ENCODE assay signal across 25 cellular contexts in the genomic region with DNA sequence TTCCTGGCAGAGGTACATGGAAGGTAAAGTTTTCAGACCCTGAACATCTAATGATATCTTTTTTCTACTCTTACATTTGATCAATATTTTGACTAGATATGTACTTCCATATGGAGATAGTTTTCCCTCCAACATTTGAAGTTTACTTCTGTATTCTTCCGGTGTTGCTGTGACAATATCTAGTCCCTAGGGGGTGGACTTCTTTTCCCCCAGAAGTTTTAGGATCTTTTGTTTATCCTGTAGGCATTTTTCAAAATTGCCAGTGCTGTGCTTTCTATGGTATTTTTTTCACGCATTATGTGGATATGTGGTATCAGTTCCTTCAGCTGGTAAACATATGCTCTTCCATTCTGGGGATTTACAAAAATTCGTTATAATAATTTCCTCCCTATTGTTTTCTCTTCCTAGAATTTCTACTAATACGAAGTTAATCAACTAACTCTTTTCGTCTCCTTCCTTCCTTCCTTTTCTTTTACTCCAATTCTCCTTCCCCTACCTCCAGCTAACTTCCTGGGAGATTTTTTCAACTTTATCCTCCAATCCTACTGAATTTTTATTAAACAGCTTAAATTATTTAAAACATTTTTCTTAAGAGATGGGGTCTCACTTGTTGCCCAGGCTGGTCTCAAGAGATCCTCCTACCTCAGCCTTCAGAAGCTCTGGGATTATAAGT. TPM values are rescaled to one million over a fixed set of nuclear protein-coding genes. Genes with fewer than 3 reads are reported as not detected.
DNase-seq lines count a peak whose midpoint lies in the region; ATAC-seq, FAIRE-seq and TF ChIP-seq lines count a peak whose summit lies in the region.
"Had no signal": no experiment of that assay in that cellular context is flagged by ENCODE, and none has a peak within 500 bp of the region (broad histone marks: within the 10 kb centered on the region; RNA-seq: fewer than 3 reads in every experiment).

No MANE protein-coding gene starts in this region.

- H3K9ac ChIP-seq in K562 (ENCODE audit: insufficient read depth in 1 of 2, low read depth in 2 of 2, low read length in 2 of 2) (no peak overlapping the region), neural progenitor cell (no peak overlapping the region)
- H3K9ac ChIP-seq: SK-N-SH had no signal

- ATAC-seq in K562: no peak
- ATAC-seq in effector memory CD8-positive, alpha-beta T cell (replicated peaks): no peak
- ATAC-seq: A549 had no signal

- in situ Hi-C loops in K562 (cut with MboI): loop anchor here (25.0 kb wide), 1 partner anchor 98 kb away; no protein-coding TSS in a partner anchor

- H3K36me3 ChIP-seq in BJ (ENCODE audit: control insufficient read depth, insufficient read depth, low read length): no peaks in the 10 kb centered on the region
- no peaks in the 10 kb centered on the region for H3K36me3 ChIP-seq in K562 (ENCODE audit: control insufficient read depth, insufficient read depth, low read length)
- H3K36me3 ChIP-seq in neural progenitor cell: no peaks in the 10 kb centered on the region

- no peaks in the 10 kb centered on the region for H3F3A ChIP-seq in neural progenitor cell (ENCODE audit: low read depth)

- intact Hi-C loops in K562 (cut with micrococcal nuclease): no loop called here

- H3K9me3 ChIP-seq in K562 (replicated peaks; ENCODE audit: control insufficient read depth, insufficient read depth, low read depth, low read length): no peaks in the 10 kb centered on the region
- no peaks in the 10 kb centered on the region for H3K9me3 ChIP-seq in neural progenitor cell (ENCODE audit: low read depth)
- H3K9me3 ChIP-seq: A549, SK-N-SH had no signal

- no peak overlapping the region for H2AFZ ChIP-seq in K562 (ENCODE audit: low read depth, low read length)
- no peak overlapping the region for H2AFZ ChIP-seq in neural progenitor cell (replicated peaks)

- POLR2A ChIA-PET in BJ (lab: Charles Lee): no interaction called here
- POLR2A ChIA-PET in K562 (lab: Yijun Ruan, JAX): interaction anchor here (0.7 to 0.8 kb wide), 2 partner anchors 11 to 22 kb away, joined by 3 read pairs; no protein-coding TSS in a partner anchor

- WGBS in K562 (ENCODE audit: insufficient coverage, low coverage, missing lambda C conversion rate): 3% methylated on average over 5 of the region's 5 CpGs

- H3K27ac Mint-ChIP-seq in neural progenitor cell: no peak overlapping the region
- no peak overlapping the region for H3K27ac Mint-ChIP-seq in effector memory CD8-positive, alpha-beta T cell
- H3K27ac Mint-ChIP-seq: B cell; HFFc6; T-helper 1 cell treated with Interleukin-12 subunit alpha and Interleukin-12 subunit beta and Interleukin-4 antibody, amounts not matched to agents 30 μg/mL and 1 μg/mL, for 36 hours had no signal

- no peaks in the 10 kb centered on the region for H3K4me1 Mint-ChIP-seq in neural progenitor cell
- H3K4me1 Mint-ChIP-seq in effector memory CD8-positive, alpha-beta T cell (ENCODE audit: low read depth in 2 of 2): peaks cover 0 to 1% of the 10 kb centered on the region in 2 donors
- H3K4me1 Mint-ChIP-seq: B cell had no signal

- no peak for TF ChIP-seq POLR2A in K562 (conservative IDR thresholded peaks at IDR 0.05)

- TF ChIP-seq CTCF in BJ (IDR thresholded peaks at IDR 0.05; ENCODE audit: insufficient read depth, low read depth, low read length): 0 out of 2 replicates have a peak, but pooled peaks have one; percentile 5
- TF ChIP-seq CTCF in K562 (IDR thresholded peaks at IDR 0.05 in 2 of 3, conservative IDR thresholded peaks at IDR 0.05 in 1 of 3; ENCODE audit: insufficient read depth in 2 of 3, low read depth in 1 of 3, low read length in 3 of 3): peak; percentile 17 to 33 (median 22); a peak in 3 of 6 replicates
- peak; percentile 25 for TF ChIP-seq CTCF in neural progenitor cell (IDR thresholded peaks at IDR 0.05)

- TF ChIP-seq RAD21 in K562 (CRISPR knock-in tag; conservative IDR thresholded peaks at IDR 0.05 in 1 of 2, IDR thresholded peaks at IDR 0.05 in 1 of 2): no peak

- H3K27me3 ChIP-seq in BJ (ENCODE audit: control insufficient read depth, insufficient read depth, low read length) (peaks cover 2% of the 10 kb centered on the region; the same call in 1 of the 2 replicates), K562 (ENCODE audit: control insufficient read depth in 2 of 2, insufficient read depth in 2 of 2, low read length in 2 of 2) (peaks cover 0 to 32% of the 10 kb centered on the region in 2 experiments; a peak in 3 of 5 replicates), neural progenitor cell (peaks cover 44% of the 10 kb centered on the region)

- no peak overlapping the region for H3K4me3 ChIP-seq in BJ (ENCODE audit: low read depth, low read length)
- no peak overlapping the region for H3K4me3 ChIP-seq in K562
- no peak overlapping the region for H3K4me3 ChIP-seq in neural progenitor cell
- H3K4me3 ChIP-seq: A549 had no signal

- peaks cover 31% of the 10 kb centered on the region for H3K27me3 Mint-ChIP-seq in neural progenitor cell (ENCODE audit: insufficient read depth, low read depth)
- peaks cover 48 to 62% of the 10 kb centered on the region in 2 donors for H3K27me3 Mint-ChIP-seq in effector memory CD8-positive, alpha-beta T cell

- no peak for TF ChIP-seq EP300 in K562 (IDR thresholded peaks at IDR 0.05; ENCODE audit: low read length)

- FAIRE-seq in K562 (lab: Jason Lieb, UNC): no peak
- FAIRE-seq in RCC 7860 (lab: Jason Lieb, UNC): no peak
- FAIRE-seq: A549, GM12892, H54 had no signal

- H3K79me2 ChIP-seq in K562 (ENCODE audit: control insufficient read depth, insufficient read depth, low read length) (no peaks in the 10 kb centered on the region), neural progenitor cell (ENCODE audit: low read depth) (no peaks in the 10 kb centered on the region)

- no peaks in the 10 kb centered on the region for H3K9me3 Mint-ChIP-seq in neural progenitor cell
- no peaks in the 10 kb centered on the region for H3K9me3 Mint-ChIP-seq in effector memory CD8-positive, alpha-beta T cell
- H3K9me3 Mint-ChIP-seq: HFFc6; T-helper 1 cell treated with Interleukin-12 subunit alpha and Interleukin-12 subunit beta and Interleukin-4 antibody, amounts not matched to agents 30 μg/mL and 1 μg/mL, for 36 hours had no signal

- no peak overlapping the region for H3K4me3 Mint-ChIP-seq in neural progenitor cell
- no peak overlapping the region for H3K4me3 Mint-ChIP-seq in effector memory CD8-positive, alpha-beta T cell
- H3K4me3 Mint-ChIP-seq: B cell; HFFc6; T-helper 1 cell treated with Interleukin-12 subunit alpha and Interleukin-12 subunit beta and Interleukin-4 antibody, amounts not matched to agents 30 μg/mL and 1 μg/mL, for 36 hours had no signal

- H3K36me3 Mint-ChIP-seq in neural progenitor cell: no peaks in the 10 kb centered on the region
- H3K36me3 Mint-ChIP-seq in effector memory CD8-positive, alpha-beta T cell (ENCODE audit: insufficient read depth): no peaks in the 10 kb centered on the region

- peaks cover 7% of the 10 kb centered on the region; the same call in 1 of the 2 replicates for H4K20me1 ChIP-seq in K562 (replicated peaks; ENCODE audit: control insufficient read depth, insufficient read depth, low read length)
- H4K20me1 ChIP-seq in neural progenitor cell (ENCODE audit: low read depth): peaks cover 9% of the 10 kb centered on the region

- H3K27ac ChIP-seq in K562 (ENCODE audit: extremely low read depth, low read depth, low read length) (no peak overlapping the region), neural progenitor cell (no peak overlapping the region)
- H3K27ac ChIP-seq: A549 had no signal

- H3K4me2 ChIP-seq in K562 (ENCODE audit: insufficient read depth, low read length) (no peak overlapping the region), neural progenitor cell (no peak overlapping the region)
- H3K4me2 ChIP-seq: A549, SK-N-SH had no signal

- BruUV-seq in K562 (replicated peaks; lab: Mats Ljungman, UMichigan): no TSS peak

- H3K9me1 ChIP-seq in K562 (ENCODE audit: control insufficient read depth, insufficient read depth, low read length): no peaks in the 10 kb centered on the region

- DNase-seq in BJ (ENCODE audit: low read depth) (no peak), Kasumi-1 (lab: John Stamatoyannopoulos, UW) (peak; percentile 3 to 6), K562 (ENCODE audit: extremely low read depth in 1 of 4, low spot score in 3 of 4) (peak in 1 of 4 experiments; percentile 22), neural progenitor cell (ENCODE audit: low spot score) (no peak), RCC 7860 (ENCODE audit: low spot score) (no peak), NCI-H1048 (lab: John Stamatoyannopoulos, UW) (no peak)
- no peak for DNase-seq in effector memory CD8-positive, alpha-beta T cell
- DNase-seq: HFFc6, KG1, NCI-H1092, NCI-H1436, NCI-H187, NCI-H2081 treated with DMSO at 0.1 percent for 48 hours, NCI-H2171, NCI-H226, NCI-H510A, NCI-H69, OCI-M1, SK-N-SH, SW 1271 had no signal

- CTCF ChIA-PET in BJ (lab: Yijun Ruan, JAX) (interaction anchor here (2.7 kb wide), 1 partner anchor 22 kb away, joined by 7 read pairs; no protein-coding TSS in a partner anchor), K562 (lab: Yijun Ruan, JAX; ENCODE audit: low intra/inter-chr PET ratio) (no interaction called here)

- H3K4me1 ChIP-seq in K562 (replicated peaks in 1 of 2; ENCODE audit: control insufficient read depth in 2 of 2, insufficient read depth in 2 of 2, low read length in 2 of 2): peaks cover 0 to 12% of the 10 kb centered on the region in 2 experiments; a peak in 2 of 5 replicates
- no peaks in the 10 kb centered on the region for H3K4me1 ChIP-seq in neural progenitor cell
- H3K4me1 ChIP-seq: A549 had no signal

TF ChIP-seq in K562, 482 proteins besides CTCF, POLR2A, EP300 and RAD21 (continues in another document):
- TF ChIP-seq MTA2 (IDR thresholded peaks at IDR 0.05; ENCODE audit: low read depth): no peak

RNA-seq across cellular contexts. Expression of a gene that starts 26.1 kb away (rescaled TPM):
- polyA plus RNA-seq in BJ (2011; rRNA removed) (43.6 and 68.6 TPM in 2 replicates), K562 (2011; rRNA removed) (103 and 146 TPM in 2 replicates), K562 (2014; fragmentation: Illumina TruSeq; extraction: Trizol) (72.5 and 76.3 TPM in 2 replicates), K562 (2014; fragmentation: Nextera tagmentation; extraction: Ambion mirVana) (100 to 1,000 TPM; 270 to 300 TPM), K562 (2014; rRNA removed) (88.4 and 95.7 TPM in 2 replicates)
- 9.3 and 12.8 TPM in 2 replicates for polyA minus RNA-seq in BJ (2011; rRNA and poly(A)+ RNA removed)
- total RNA-seq in K562 (2011; cell fraction: chromatin; rRNA removed; ENCODE audit: low replicate concordance): 32.7 and 39.4 TPM in 2 replicates
- total RNA-seq in K562 (2011; cell fraction: nucleolus; rRNA removed): 29.9 and 34.3 TPM in 2 replicates
- total RNA-seq in K562 (2011; cell fraction: nucleoplasm; rRNA removed): 39.5 and 43.7 TPM in 2 replicates
- total RNA-seq in K562 (2014; rRNA removed) (45.0 and 52.6 TPM in 2 replicates), K562 (2014; rRNA removed; fragmentation: Illumina TruSeq; extraction: Trizol) (90.9 and 92.3 TPM in 2 replicates), K562 (2015; rRNA removed; fragmentation: Illumina TruSeq; extraction: Trizol) (79.6 and 88.4 TPM in 2 replicates), K562 (2021) (52.0 and 60.6 TPM in 2 replicates), neural progenitor cell (ENCODE audit: low replicate concordance) (68.4 and 83.5 TPM in 2 replicates)
- 68.0 and 87.6 TPM in 2 replicates for polyA plus RNA-seq in K562 (2011; cell fraction: cytosol; rRNA removed)
- polyA plus RNA-seq in K562 (2011; cell fraction: nucleus; rRNA removed): 35.6 and 45.0 TPM in 2 replicates
- polyA plus RNA-seq in K562 (2012): 62.6 and 68.8 TPM in 2 replicates
- 40.6 and 42.8 TPM in 2 replicates for polyA minus RNA-seq in K562 (2011; rRNA and poly(A)+ RNA removed)
- 14.8 and 15.9 TPM in 2 replicates for polyA minus RNA-seq in K562 (2011; cell fraction: cytosol; rRNA and poly(A)+ RNA removed)
- polyA minus RNA-seq in K562 (2011; cell fraction: nucleus; rRNA and poly(A)+ RNA removed): 14.4 and 18.1 TPM in 2 replicates

Comparison
In these comparisons a context has a peak if more than half of its experiments do, and no peak if none do; other contexts are left out.
1. DNase-seq: peak in Kasumi-1 (2 of 2); none in BJ (single experiment), neural progenitor cell (single experiment), RCC 7860 (single experiment), NCI-H1048 (single experiment) and effector memory CD8-positive, alpha-beta T cell (0 of 3).
2. Peak in every context shown above with its lines, with median percentiles within 50 percentile points of each other: CTCF ChIP-seq.